Comparison of ENCODE assay signal across 1 cellular context in the genomic region with DNA sequence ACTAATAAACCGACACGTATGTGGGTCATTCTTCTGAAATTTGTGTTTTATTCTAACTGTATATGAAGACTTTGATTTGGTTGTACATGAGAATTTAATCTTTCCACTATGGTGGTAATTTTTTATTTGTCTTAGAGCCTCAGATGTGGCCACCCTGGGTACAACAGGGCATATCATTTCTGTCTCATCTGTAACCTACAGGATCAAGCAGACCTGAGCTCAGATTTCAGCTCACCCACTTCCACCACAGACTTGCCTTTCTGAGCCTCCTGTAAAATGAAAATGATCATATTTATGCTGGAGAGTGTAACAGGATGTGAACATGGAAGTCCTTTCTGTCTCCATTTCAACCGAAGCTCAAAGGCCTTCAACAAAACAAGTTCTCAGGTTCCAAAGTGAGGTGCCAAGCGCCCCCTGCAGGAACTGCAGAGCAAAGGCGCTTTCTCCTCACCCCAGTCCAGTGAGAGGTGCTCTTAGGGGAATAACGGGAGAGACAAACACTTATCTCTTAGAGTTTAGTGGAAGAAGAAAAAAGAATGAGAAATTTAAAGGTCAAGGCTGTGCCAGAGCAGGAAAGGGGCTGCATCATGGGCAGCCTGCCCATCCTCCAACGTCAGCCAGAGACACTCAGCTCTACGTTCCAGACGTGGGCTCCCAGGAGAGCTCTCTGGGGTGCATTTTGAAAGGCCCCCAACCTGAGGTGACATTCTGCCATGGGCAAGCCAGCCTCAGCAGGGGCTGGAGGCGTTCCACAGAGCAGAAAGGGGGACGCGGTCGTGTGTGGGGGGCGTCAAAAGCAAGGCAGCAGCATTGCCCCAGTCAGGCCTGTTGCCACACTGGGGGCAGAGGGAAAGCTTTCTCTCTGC.
TF ChIP-seq lines count a peak whose summit lies in the region.

No MANE protein-coding gene starts in this region.

TF ChIP-seq in WTC11, 78 proteins besides CTCF, POLR2A, EP300 and RAD21 (continued from another document):
- TF ChIP-seq TEAD4 (CRISPR knock-in tag; IDR thresholded peaks at IDR 0.05) (no peak), SP1 (CRISPR knock-in tag; conservative IDR thresholded peaks at IDR 0.05) (no peak), NR3C1 (CRISPR knock-in tag; conservative IDR thresholded peaks at IDR 0.05; ENCODE audit: low read depth) (no peak), CREM (CRISPR knock-in tag; IDR thresholded peaks at IDR 0.05) (no peak), ETV6 (CRISPR knock-in tag; IDR thresholded peaks at IDR 0.05) (no peak), RORB (CRISPR knock-in tag; IDR thresholded peaks at IDR 0.05) (no peak)
- TF ChIP-seq, protein P1, sequence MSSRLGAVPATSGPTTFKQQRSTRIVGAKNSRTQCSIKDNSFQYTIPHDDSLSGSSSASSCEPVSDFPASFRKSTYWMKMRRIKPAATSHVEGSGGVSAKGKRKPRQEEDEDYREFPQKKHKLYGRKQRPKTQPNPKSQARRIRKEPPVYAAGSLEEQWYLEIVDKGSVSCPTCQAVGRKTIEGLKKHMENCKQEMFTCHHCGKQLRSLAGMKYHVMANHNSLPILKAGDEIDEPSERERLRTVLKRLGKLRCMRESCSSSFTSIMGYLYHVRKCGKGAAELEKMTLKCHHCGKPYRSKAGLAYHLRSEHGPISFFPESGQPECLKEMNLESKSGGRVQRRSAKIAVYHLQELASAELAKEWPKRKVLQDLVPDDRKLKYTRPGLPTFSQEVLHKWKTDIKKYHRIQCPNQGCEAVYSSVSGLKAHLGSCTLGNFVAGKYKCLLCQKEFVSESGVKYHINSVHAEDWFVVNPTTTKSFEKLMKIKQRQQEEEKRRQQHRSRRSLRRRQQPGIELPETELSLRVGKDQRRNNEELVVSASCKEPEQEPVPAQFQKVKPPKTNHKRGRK (CRISPR knock-in tag; IDR thresholded peaks at IDR 0.05; ENCODE audit: borderline replicate concordance) = no peak
- TF ChIP-seq, protein P2, sequence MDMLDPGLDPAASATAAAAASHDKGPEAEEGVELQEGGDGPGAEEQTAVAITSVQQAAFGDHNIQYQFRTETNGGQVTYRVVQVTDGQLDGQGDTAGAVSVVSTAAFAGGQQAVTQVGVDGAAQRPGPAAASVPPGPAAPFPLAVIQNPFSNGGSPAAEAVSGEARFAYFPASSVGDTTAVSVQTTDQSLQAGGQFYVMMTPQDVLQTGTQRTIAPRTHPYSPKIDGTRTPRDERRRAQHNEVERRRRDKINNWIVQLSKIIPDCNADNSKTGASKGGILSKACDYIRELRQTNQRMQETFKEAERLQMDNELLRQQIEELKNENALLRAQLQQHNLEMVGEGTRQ (CRISPR knock-in tag; IDR thresholded peaks at IDR 0.05) = no peak
- TF ChIP-seq, protein P3, sequence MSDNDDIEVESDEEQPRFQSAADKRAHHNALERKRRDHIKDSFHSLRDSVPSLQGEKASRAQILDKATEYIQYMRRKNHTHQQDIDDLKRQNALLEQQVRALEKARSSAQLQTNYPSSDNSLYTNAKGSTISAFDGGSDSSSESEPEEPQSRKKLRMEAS (CRISPR knock-in tag; IDR thresholded peaks at IDR 0.05) = no peak
